1 cellular context compared by ENCODE assay signal in genomic region chr11:119095066-119095880, GRCh38.
TF ChIP-seq lines count a peak whose summit lies in the region.

No MANE protein-coding gene starts in this region.

TF ChIP-seq in HepG2, 621 proteins besides CTCF, POLR2A, EP300 and RAD21 (continued from another document and continues in another):
- TF ChIP-seq ZNF609 (CRISPR knock-in tag; IDR thresholded peaks at IDR 0.05; ENCODE audit: borderline replicate concordance): peak; percentile 57; the same call in 1 of the 2 replicates
- TF ChIP-seq GLI4 (CRISPR knock-in tag; IDR thresholded peaks at IDR 0.05; ENCODE audit: borderline replicate concordance): peak; percentile 86; the same call in 1 of the 2 replicates
- TF ChIP-seq TAF1 (CRISPR knock-in tag; IDR thresholded peaks at IDR 0.05): peak; percentile 99
- TF ChIP-seq SRSF4 (IDR thresholded peaks at IDR 0.05; ENCODE audit: low read depth, low read length, poor library complexity, severe bottlenecking): peak; percentile 74
- TF ChIP-seq GFI1 (CRISPR knock-in tag; IDR thresholded peaks at IDR 0.05; ENCODE audit: borderline replicate concordance): no peak
- peak; percentile 88; the same call in 1 of the 2 replicates for TF ChIP-seq ZNF572 (CRISPR knock-in tag; IDR thresholded peaks at IDR 0.05)
- TF ChIP-seq ZNF431 (CRISPR knock-in tag; IDR thresholded peaks at IDR 0.05; ENCODE audit: borderline replicate concordance, low read depth): peak; percentile 65; the same call in 1 of the 2 replicates
- peak; percentile 80 for TF ChIP-seq ZNF883 (CRISPR knock-in tag; IDR thresholded peaks at IDR 0.05; ENCODE audit: not compliant biosample characterization)
- TF ChIP-seq CSRNP1 (CRISPR knock-in tag; IDR thresholded peaks at IDR 0.05): peak; percentile 91
- no peak for TF ChIP-seq ZBTB40 (IDR thresholded peaks at IDR 0.05)
- peak; percentile 85 for TF ChIP-seq ZBTB40 (CRISPR knock-in tag; IDR thresholded peaks at IDR 0.05)
- peak; percentile 86; the same call in 1 of the 2 replicates for TF ChIP-seq THAP8 (CRISPR knock-in tag; IDR thresholded peaks at IDR 0.05; ENCODE audit: borderline replicate concordance)
- TF ChIP-seq THAP7 (CRISPR knock-in tag; IDR thresholded peaks at IDR 0.05): 0 out of 2 replicates have a peak, but pooled peaks have one; percentile 34
- peak; percentile 74; the same call in 1 of the 2 replicates for TF ChIP-seq STAT6 (CRISPR knock-in tag; IDR thresholded peaks at IDR 0.05; ENCODE audit: borderline replicate concordance)
- peak; percentile 84; the same call in 1 of the 2 replicates for TF ChIP-seq ZNF672 (CRISPR knock-in tag; IDR thresholded peaks at IDR 0.05)
- TF ChIP-seq SP5 (CRISPR knock-in tag; IDR thresholded peaks at IDR 0.05; ENCODE audit: borderline replicate concordance, low read depth): peak; percentile 17; the same call in 1 of the 2 replicates
- TF ChIP-seq TERF1 (CRISPR knock-in tag; IDR thresholded peaks at IDR 0.05): peak; percentile 69; the same call in 1 of the 2 replicates
- TF ChIP-seq E2F2 (CRISPR knock-in tag; IDR thresholded peaks at IDR 0.05; ENCODE audit: borderline replicate concordance): peak; percentile 95
- TF ChIP-seq SNAI1 (CRISPR knock-in tag; IDR thresholded peaks at IDR 0.05; ENCODE audit: borderline replicate concordance): no peak; the same call in 1 of the 2 replicates
